In the genomic region with DNA sequence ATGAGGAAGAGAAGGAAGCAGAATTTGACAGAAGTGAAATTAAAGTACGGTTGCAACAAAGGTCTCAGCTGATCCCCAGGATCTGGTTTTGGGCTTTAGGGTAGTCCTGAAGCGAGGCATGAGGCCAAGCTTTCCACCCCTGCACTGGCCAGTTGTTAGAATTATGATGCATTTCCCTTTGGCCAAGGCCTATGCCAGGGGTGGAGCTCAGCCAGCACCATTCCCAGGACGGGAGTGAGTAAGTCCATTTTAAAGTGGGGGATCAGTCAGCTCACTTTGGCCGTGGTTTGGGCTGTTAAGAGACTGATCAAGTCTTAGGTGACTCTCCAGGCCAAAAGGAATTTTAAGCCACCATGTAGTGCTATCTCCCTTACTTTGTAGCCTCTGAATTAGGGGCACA, we compare ENCODE assay signal across 28 cellular contexts.
A peak's percentile ranks its signal among the peaks of the same experiment; 100 is the strongest.
DNase-seq lines count a peak whose midpoint lies in the region; ATAC-seq, FAIRE-seq and TF ChIP-seq lines count a peak whose summit lies in the region.
"Had no signal": no experiment of that assay in that cellular context is flagged by ENCODE, and none has a peak within 500 bp of the region (broad histone marks: within the 10 kb centered on the region; RNA-seq: fewer than 3 reads in every experiment).

No MANE protein-coding gene starts in this region.

- H3K27me3 ChIP-seq in ACC112 (ENCODE audit: insufficient read depth, low read length): no peaks in the 10 kb centered on the region
- H3K27me3 ChIP-seq: body of pancreas, spleen had no signal

- ATAC-seq in HG02970 (IDR thresholded peaks at IDR 0.05; ENCODE audit: low FRiP score, unreplicated experiment) (no peak), GM19324 (IDR thresholded peaks at IDR 0.05; ENCODE audit: low FRiP score, unreplicated experiment) (no peak)
- ATAC-seq: activated CD8-positive, alpha-beta T cell treated with anti-CD3 and anti-CD28 coated beads, Interleukin-2, amount 10 ng/mL, durations not matched to agents 7 days and 5 days; activated T-cell treated with anti-CD3 and anti-CD28 coated beads, Interleukin-2, amount 50 U/mL, for 4 hours; body of pancreas; foreskin keratinocyte; natural killer cell treated with Interleukin-12 subunit alpha and Interleukin-12 subunit beta and Interleukin-15 and Interleukin-18, amount 100 ng/mL, for 72 hours had no signal

- TF ChIP-seq POLR2A in H54 (IDR thresholded peaks at IDR 0.05; ENCODE audit: low read depth, low read length): no peak

- H3K36me3 ChIP-seq in ACC112 (ENCODE audit: insufficient read depth, low read length): no peaks in the 10 kb centered on the region
- H3K36me3 ChIP-seq: spleen had no signal

- H2AFZ ChIP-seq in ACC112 (ENCODE audit: low read length, unreplicated experiment): peak overlapping the region; percentile 70

- H3K27ac ChIP-seq in ACC112 (ENCODE audit: low read depth, low read length): no peak overlapping the region
- H3K27ac ChIP-seq: body of pancreas, foreskin keratinocyte, spleen had no signal

- no peak overlapping the region for H3K4me3 ChIP-seq in ACC112 (ENCODE audit: low read depth, low read length)
- H3K4me3 ChIP-seq: body of pancreas, spleen had no signal

- no peaks in the 10 kb centered on the region for H3K79me2 ChIP-seq in ACC112 (ENCODE audit: control insufficient read depth, insufficient read depth, low read length, unreplicated experiment)

- peak; percentile 84 for FAIRE-seq in H54 (lab: Jason Lieb, UNC)
- FAIRE-seq: colon, GM18507, HTR-8/SVneo, urothelium cell line had no signal

- peak; percentile 26 for DNase-seq in H54 (ENCODE audit: insufficient read length, low spot score)
- peak; percentile 11 for DNase-seq in astrocyte of the hippocampus (ENCODE audit: low read depth, low spot score)
- peak; percentile 50 for DNase-seq in myocyte (ENCODE audit: low read depth)
- DNase-seq in AML-193 (lab: John Stamatoyannopoulos, UW): no peak
- no peak for DNase-seq in NCI-H1092 treated with DMSO at 0.1 percent for 48 hours (lab: John Stamatoyannopoulos, UW)
- DNase-seq: activated CD8-positive, alpha-beta T cell treated with anti-CD3 and anti-CD28 coated beads, Interleukin-2, amount 10 ng/mL, durations not matched to agents 7 days and 5 days; activated naive CD4-positive, alpha-beta T cell treated with anti-CD3 and anti-CD28 coated beads, Interleukin-2, amount 10 ng/mL, durations not matched to agents 7 days and 5 days; activated T-cell treated with anti-CD3 and anti-CD28 coated beads, Interleukin-2, amount 50 U/mL, for 4 hours; body of pancreas; CD4-positive, alpha-beta memory T cell; endodermal cell; foreskin keratinocyte; hypothalamus; islet precursor cell; Karpas-422; NCI-H146; NCI-H774; SIG-M5; spleen; stimulated activated CD4-positive, alpha-beta T cell treated with anti-CD3 and anti-CD28 coated beads, Interleukin-4, amount 100 ng/mL, for 4 hours had no signal

- peaks cover 10% of the 10 kb centered on the region for H3K4me1 ChIP-seq in ACC112 (ENCODE audit: control insufficient read depth, insufficient read depth, low read length, unreplicated experiment)
- H3K4me1 ChIP-seq: body of pancreas, foreskin keratinocyte, spleen had no signal

Comparison
In these comparisons a context has a peak if more than half of its experiments do, and no peak if none do; other contexts are left out.
1. DNase-seq: peak in H54 (single experiment), astrocyte of the hippocampus (single experiment) and myocyte (single experiment); none in AML-193 (0 of 2) and NCI-H1092 treated with DMSO at 0.1 percent for 48 hours (single experiment).